In genomic region chr9:88997646-88998045, GRCh38 we compare ENCODE assay signal across 11 cellular contexts.
"Had no signal": no experiment of that assay in that cellular context is flagged by ENCODE, and none has a peak within 500 bp of the region (broad histone marks: within the 10 kb centered on the region; RNA-seq: fewer than 3 reads in every experiment).

No MANE protein-coding gene starts in this region.

- H3K27me3 ChIP-seq: ovary had no signal

- DNase-seq: activated CD4-positive, alpha-beta T cell treated with anti-CD3 and anti-CD28 coated beads, Interleukin-2, amount 50 U/mL, for 4 hours; activated naive CD4-positive, alpha-beta T cell treated with anti-CD3 and anti-CD28 coated beads for 36 hours; caudate nucleus; effector memory CD8-positive, alpha-beta T cell; ovary; SIG-M5; small intestine; SW 1271; trophoblast cell had no signal

- H3K36me3 ChIP-seq: ovary had no signal

- ATAC-seq: activated CD4-positive, CD25-positive, alpha-beta regulatory T cell treated with anti-CD3 and anti-CD28 coated beads, Interleukin-2, amount 50 U/mL, for 24 hours; effector memory CD8-positive, alpha-beta T cell; stimulated activated effector memory CD8-positive, alpha-beta T cell treated with anti-CD3 and anti-CD28 coated beads, Interleukin-12 subunit alpha, Interleukin-12 subunit beta, amount 100 ng/mL, for 72 hours had no signal

- H3K4me3 ChIP-seq: ovary had no signal

- H3K27ac ChIP-seq: ovary had no signal

- H3K27ac Mint-ChIP-seq: activated naive CD4-positive, alpha-beta T cell treated with anti-CD3 and anti-CD28 coated beads for 36 hours; effector memory CD8-positive, alpha-beta T cell; stimulated activated effector memory CD8-positive, alpha-beta T cell treated with anti-CD3 and anti-CD28 coated beads, Interleukin-12 subunit alpha, Interleukin-12 subunit beta, amount 100 ng/mL, for 72 hours had no signal

- H3K9me3 ChIP-seq: ovary had no signal

- H3K36me3 Mint-ChIP-seq: stimulated activated effector memory CD8-positive, alpha-beta T cell treated with anti-CD3 and anti-CD28 coated beads, Interleukin-12 subunit alpha, Interleukin-12 subunit beta, amount 100 ng/mL, for 72 hours had no signal

- H3K4me3 Mint-ChIP-seq: activated naive CD4-positive, alpha-beta T cell treated with anti-CD3 and anti-CD28 coated beads for 36 hours; effector memory CD8-positive, alpha-beta T cell; stimulated activated effector memory CD8-positive, alpha-beta T cell treated with anti-CD3 and anti-CD28 coated beads, Interleukin-12 subunit alpha, Interleukin-12 subunit beta, amount 100 ng/mL, for 72 hours had no signal

- H3K9me3 Mint-ChIP-seq: activated naive CD4-positive, alpha-beta T cell treated with anti-CD3 and anti-CD28 coated beads for 36 hours; effector memory CD8-positive, alpha-beta T cell; stimulated activated effector memory CD8-positive, alpha-beta T cell treated with anti-CD3 and anti-CD28 coated beads, Interleukin-12 subunit alpha, Interleukin-12 subunit beta, amount 100 ng/mL, for 72 hours had no signal
